Comparison of ENCODE assay signal across 16 cellular contexts in genomic region chr6:145036236-145036635, GRCh38.
"Had no signal": no experiment of that assay in that cellular context is flagged by ENCODE, and none has a peak within 500 bp of the region (broad histone marks: within the 10 kb centered on the region; RNA-seq: fewer than 3 reads in every experiment).

No MANE protein-coding gene starts in this region.

- DNase-seq: effector memory CD8-positive, alpha-beta T cell; esophagus squamous epithelium; head of caudate nucleus; kidney glomerular epithelial cell; mammary epithelial cell; naive thymus-derived CD4-positive, alpha-beta T cell; nephron progenitor cell; small intestine; stimulated activated CD4-positive, alpha-beta T cell treated with anti-CD3 and anti-CD28 coated beads, Interleukin-12 subunit alpha, Interleukin-12 subunit beta, amount 100 ng/mL, for 4 hours; stimulated activated naive CD4-positive, alpha-beta T cell; trophoblast cell; uterus had no signal

- H3K4me3 ChIP-seq: esophagus squamous epithelium, hepatocyte, right atrium auricular region, uterus had no signal

- H3K4me1 Mint-ChIP-seq: naive thymus-derived CD4-positive, alpha-beta T cell; nephron progenitor cell had no signal

- H3K9me3 ChIP-seq: esophagus squamous epithelium, right atrium auricular region, uterus had no signal

- H3K36me3 Mint-ChIP-seq: naive thymus-derived CD4-positive, alpha-beta T cell had no signal

- H3K27ac Mint-ChIP-seq: dendritic cell treated with granulocyte-macrophage colony-stimulating factor and Interleukin-4, amounts not matched to agents 40 ng/mL and 50 ng/mL, for 4 days; effector memory CD8-positive, alpha-beta T cell; naive thymus-derived CD4-positive, alpha-beta T cell; nephron progenitor cell had no signal

- H2AFZ ChIP-seq: hepatocyte had no signal

- ATAC-seq: effector memory CD8-positive, alpha-beta T cell; left lobe of liver; naive thymus-derived CD4-positive, alpha-beta T cell had no signal

- H3K27me3 Mint-ChIP-seq: dendritic cell treated with granulocyte-macrophage colony-stimulating factor and Interleukin-4, amounts not matched to agents 40 ng/mL and 50 ng/mL, for 4 days had no signal

- H3K79me2 ChIP-seq: hepatocyte had no signal

- H3K9me3 Mint-ChIP-seq: effector memory CD8-positive, alpha-beta T cell had no signal

- H3K4me3 Mint-ChIP-seq: dendritic cell treated with granulocyte-macrophage colony-stimulating factor and Interleukin-4, amounts not matched to agents 40 ng/mL and 50 ng/mL, for 4 days; effector memory CD8-positive, alpha-beta T cell; naive thymus-derived CD4-positive, alpha-beta T cell; nephron progenitor cell had no signal

- H3K36me3 ChIP-seq: esophagus squamous epithelium, right atrium auricular region, uterus had no signal

- H3K27me3 ChIP-seq: esophagus squamous epithelium, hepatocyte, right atrium auricular region, uterus had no signal

- H3K27ac ChIP-seq: esophagus squamous epithelium, hepatocyte, right atrium auricular region, uterus had no signal

- H3K4me1 ChIP-seq: esophagus squamous epithelium, uterus had no signal

- H3K4me2 ChIP-seq: hepatocyte had no signal
